1 cellular context compared by ENCODE assay signal in the genomic region with DNA sequence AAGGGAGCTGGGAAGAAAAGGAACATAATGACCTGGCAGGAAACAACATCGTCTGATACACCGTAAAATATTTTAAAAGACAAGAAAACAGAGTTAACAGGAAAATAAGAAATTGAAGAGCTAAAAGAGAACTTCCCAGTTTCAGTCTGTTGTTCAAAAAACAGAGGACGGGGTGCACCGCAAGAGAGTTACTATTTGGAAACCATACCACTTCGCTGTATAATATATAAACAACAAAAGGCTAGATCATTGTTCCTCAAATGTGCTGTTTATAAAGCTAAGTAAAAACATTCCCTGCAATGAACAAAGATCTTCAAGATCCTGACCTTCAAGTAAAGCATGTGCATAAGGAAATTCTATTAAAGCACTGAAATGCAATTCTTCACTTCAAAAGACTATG.
TF ChIP-seq lines count a peak whose summit lies in the region.

No MANE protein-coding gene starts in this region.

TF ChIP-seq in IMR-90, 13 proteins besides CTCF, POLR2A, EP300 and RAD21 (continued from another document):
- TF ChIP-seq CHD1 (IDR thresholded peaks at IDR 0.05; ENCODE audit: low read depth, low read length), result no peak
- TF ChIP-seq RFX5 (IDR thresholded peaks at IDR 0.05; ENCODE audit: low read depth, low read length), result no peak
- no peak for TF ChIP-seq NFE2L2 (IDR thresholded peaks at IDR 0.05; ENCODE audit: low read depth, low read length)
